In genomic region chrX:46954716-46955115, GRCh38 we compare ENCODE assay signal across 27 cellular contexts. TPM values are rescaled to one million over a fixed set of nuclear protein-coding genes. Genes with fewer than 3 reads are reported as not detected.
DNase-seq lines count a peak whose midpoint lies in the region; ATAC-seq, FAIRE-seq and TF ChIP-seq lines count a peak whose summit lies in the region.
"Had no signal": no experiment of that assay in that cellular context is flagged by ENCODE, and none has a peak within 500 bp of the region (broad histone marks: within the 10 kb centered on the region; RNA-seq: fewer than 3 reads in every experiment).

No MANE protein-coding gene starts in this region.

- H3K9me3 ChIP-seq in OCI-LY3 (ENCODE audit: insufficient read depth, low read length) = no peaks in the 10 kb centered on the region
- H3K9me3 ChIP-seq: SJSA1 had no signal

- H3K36me3 Mint-ChIP-seq in activated B cell treated with CpG ODN at 0.5 μM for 24 hours (ENCODE audit: low read depth) = peaks cover 3% of the 10 kb centered on the region
- no peaks in the 10 kb centered on the region for H3K36me3 Mint-ChIP-seq in nephron progenitor cell (ENCODE audit: low read depth)
- H3K36me3 Mint-ChIP-seq in type B pancreatic cell = no peaks in the 10 kb centered on the region
- H3K36me3 Mint-ChIP-seq: CD8-positive, alpha-beta T cell had no signal

- FAIRE-seq in GM19239 (lab: Jason Lieb, UNC) = no peak
- FAIRE-seq: GM12891 had no signal

- H3K27me3 ChIP-seq in OCI-LY3 (ENCODE audit: low read depth, low read length) (no peaks in the 10 kb centered on the region), foreskin keratinocyte (no peaks in the 10 kb centered on the region)
- H3K27me3 ChIP-seq: SJSA1 had no signal

- H3K27me3 Mint-ChIP-seq in activated B cell treated with CpG ODN at 0.5 μM for 24 hours (no peaks in the 10 kb centered on the region), nephron progenitor cell (ENCODE audit: low read depth, poor library complexity) (no peaks in the 10 kb centered on the region), type B pancreatic cell (no peaks in the 10 kb centered on the region)

- no peaks in the 10 kb centered on the region for H3K9me3 Mint-ChIP-seq in activated B cell treated with CpG ODN at 0.5 μM for 24 hours
- H3K9me3 Mint-ChIP-seq in nephron progenitor cell = peaks cover 34% of the 10 kb centered on the region
- H3K9me3 Mint-ChIP-seq in type B pancreatic cell = no peaks in the 10 kb centered on the region
- H3K9me3 Mint-ChIP-seq: CD8-positive, alpha-beta T cell had no signal

- peak overlapping the region; percentile 98 for H3K9ac ChIP-seq in OCI-LY3 (ENCODE audit: low read length)

- H3K27ac ChIP-seq in OCI-LY3 (ENCODE audit: low read length) (peak overlapping the region; percentile 100), foreskin keratinocyte (no peak overlapping the region)
- H3K27ac ChIP-seq: HL-60, PC-9, SJSA1 had no signal

- POLR2A ChIA-PET in activated B cell treated with CpG ODN at 0.5 μM for 24 hours (lab: Charles Lee) = interaction anchor here (3.4 kb wide), 1 partner anchor 12 kb away, joined by 11 read pairs; no protein-coding TSS in a partner anchor

- peaks cover 92% of the 10 kb centered on the region for H3K4me1 ChIP-seq in OCI-LY3 (ENCODE audit: low read length)
- H3K4me1 ChIP-seq in foreskin keratinocyte = no peaks in the 10 kb centered on the region

- TF ChIP-seq CTCF in OCI-LY3 (IDR thresholded peaks at IDR 0.05; ENCODE audit: low read depth, low read length) (no peak), activated B cell treated with CpG ODN at 0.5 μM for 24 hours (IDR thresholded peaks at IDR 0.05) (no peak), nephron progenitor cell (IDR thresholded peaks at IDR 0.05) (no peak), type B pancreatic cell (conservative IDR thresholded peaks at IDR 0.05) (no peak), foreskin keratinocyte (conservative IDR thresholded peaks at IDR 0.05) (no peak)

- H3K36me3 ChIP-seq in OCI-LY3 (replicated peaks; ENCODE audit: low read depth, low read length) = peaks cover 4% of the 10 kb centered on the region
- H3K36me3 ChIP-seq: SJSA1 had no signal

- intact Hi-C loops in activated B cell treated with CpG ODN at 0.5 μM for 24 hours (cut with micrococcal nuclease) = loop anchor here (5.0 kb wide), 1 partner anchor 42 kb away; the partner anchor contains the start of gene JADE3

- ATAC-seq in activated B cell treated with CpG ODN at 0.5 μM for 24 hours (ENCODE audit: low read depth) (no peak), foreskin keratinocyte (no peak)
- ATAC-seq: CD8-positive, alpha-beta T cell; HCT116; Right ventricle myocardium inferior had no signal

- H3K4me3 ChIP-seq in OCI-LY3 (ENCODE audit: low read length) = peak overlapping the region; percentile 48
- H3K4me3 ChIP-seq: PC-9, SJSA1 had no signal

- H3K4me3 Mint-ChIP-seq in activated B cell treated with CpG ODN at 0.5 μM for 24 hours = no peak overlapping the region
- H3K4me3 Mint-ChIP-seq in nephron progenitor cell = no peak overlapping the region
- H3K4me3 Mint-ChIP-seq in type B pancreatic cell = peak overlapping the region; percentile 30
- H3K4me3 Mint-ChIP-seq: CD8-positive, alpha-beta T cell had no signal

- H3K27ac Mint-ChIP-seq in activated B cell treated with CpG ODN at 0.5 μM for 24 hours (peak overlapping the region; percentile 72), nephron progenitor cell (peak overlapping the region; percentile 57), type B pancreatic cell (peak overlapping the region; percentile 73)
- H3K27ac Mint-ChIP-seq: CD8-positive, alpha-beta T cell had no signal

- H2AFZ ChIP-seq in OCI-LY3 (ENCODE audit: low read depth, low read length) = no peak overlapping the region
- H2AFZ ChIP-seq: PC-9 had no signal

- peaks cover 91% of the 10 kb centered on the region for H3K79me2 ChIP-seq in OCI-LY3 (ENCODE audit: low read length)

- DNase-seq in activated B cell treated with CpG ODN at 0.5 μM for 24 hours (no peak), nephron progenitor cell (no peak), type B pancreatic cell (ENCODE audit: extremely low spot score, unreplicated experiment) (no peak), HuH-7.5 (ENCODE audit: low spot score) (no peak), foreskin keratinocyte (no peak), GM19239 (ENCODE audit: insufficient read length, low spot score) (no peak)
- DNase-seq: CD8-positive, alpha-beta T cell; DMS 273 treated with DMSO at 0.1 percent for 48 hours; DMS79; EL; GDM1; Kasumi-1; NCI-H1105; NCI-H1436 treated with DMSO at 0.1 percent for 48 hours; NCI-H187 treated with DMSO at 0.1 percent for 48 hours; NCI-H2171 treated with DMSO at 0.1 percent for 48 hours; NCI-H446; NCI-H526; NCI-H82; NK-92 treated with Interleukin-12 subunit alpha and Interleukin-12 subunit beta, amount 100 ng/mL, for 24 hours; PC-9 had no signal

- H4K20me1 ChIP-seq in OCI-LY3 (ENCODE audit: insufficient read depth, low read length) = no peaks in the 10 kb centered on the region

- H3K4me1 Mint-ChIP-seq in activated B cell treated with CpG ODN at 0.5 μM for 24 hours (peaks cover 69% of the 10 kb centered on the region), nephron progenitor cell (peaks cover 36% of the 10 kb centered on the region), type B pancreatic cell (ENCODE audit: unreplicated experiment) (peaks cover 17% of the 10 kb centered on the region)

- CTCF ChIA-PET in activated B cell treated with CpG ODN at 0.5 μM for 24 hours (lab: Charles Lee) = interaction anchor here (1.5 kb wide), 1 partner anchor 23 kb away, joined by 4 read pairs; no protein-coding TSS in a partner anchor

- H3K4me2 ChIP-seq in OCI-LY3 (ENCODE audit: low read length) = peak overlapping the region; percentile 99
- H3K4me2 ChIP-seq: PC-9 had no signal

RNA-seq across cellular contexts. Expression of gene JADE3, which starts 42.5 kb away (rescaled TPM):
- total RNA-seq in activated B cell treated with CpG ODN at 0.5 μM for 24 hours (45.3 and 48.4 TPM in 2 replicates), type B pancreatic cell (ENCODE audit: low replicate concordance) (17.0 and 21.1 TPM in 2 replicates), foreskin keratinocyte (8.2 and 8.6 TPM in 2 replicates)
- 2.1 and 2.6 TPM in 2 replicates for polyA plus RNA-seq in foreskin keratinocyte
- total RNA-seq: CD8-positive, alpha-beta T cell had no signal
